1 cellular context compared by ENCODE assay signal in the genomic region with DNA sequence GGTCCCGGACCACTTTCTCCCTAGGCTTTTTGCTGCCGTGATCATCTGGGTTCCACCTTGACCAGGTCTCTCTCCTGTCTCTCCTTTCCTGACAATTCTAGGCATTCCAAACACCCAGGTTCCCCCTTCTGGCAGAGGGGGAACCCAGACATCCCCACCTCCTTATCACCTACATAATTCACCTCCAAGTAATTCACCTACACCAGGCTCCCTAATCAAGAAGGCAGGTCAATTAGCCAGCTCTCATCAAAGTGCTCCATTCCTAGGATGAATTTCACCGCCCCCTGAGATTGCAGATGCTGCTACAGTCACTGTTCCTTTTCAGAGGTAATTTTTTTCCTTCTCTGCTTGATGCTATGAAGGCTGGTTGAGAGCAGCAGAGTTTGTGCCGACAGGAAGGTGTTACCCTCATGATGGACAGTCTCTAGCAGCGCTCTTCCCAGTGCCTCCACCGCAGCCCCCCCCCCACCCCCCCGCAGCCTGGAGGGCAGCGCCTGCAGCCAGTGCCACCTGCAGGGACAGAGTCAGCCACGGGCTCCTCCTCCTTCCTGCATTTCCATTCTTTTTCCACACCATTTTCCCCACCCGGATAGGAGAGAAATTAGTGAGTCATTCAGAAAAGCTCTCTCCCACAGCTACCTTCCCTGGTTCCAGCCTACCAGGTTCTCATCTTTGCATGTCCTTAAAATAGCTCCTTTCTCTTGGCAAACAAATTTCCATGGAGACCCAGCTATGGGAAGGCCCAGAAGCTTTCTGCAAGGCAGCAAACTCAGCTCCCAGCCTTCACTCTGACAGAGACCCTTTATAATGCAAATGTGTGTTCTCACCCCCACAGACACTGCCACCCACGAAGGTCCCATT.
TF ChIP-seq lines count a peak whose summit lies in the region.

No MANE protein-coding gene starts in this region.

TF ChIP-seq in HepG2, 621 proteins besides CTCF, POLR2A, EP300 and RAD21:
- no peak for TF ChIP-seq TSC22D2 (CRISPR knock-in tag; IDR thresholded peaks at IDR 0.05; ENCODE audit: borderline replicate concordance)
- TF ChIP-seq, protein P1, sequence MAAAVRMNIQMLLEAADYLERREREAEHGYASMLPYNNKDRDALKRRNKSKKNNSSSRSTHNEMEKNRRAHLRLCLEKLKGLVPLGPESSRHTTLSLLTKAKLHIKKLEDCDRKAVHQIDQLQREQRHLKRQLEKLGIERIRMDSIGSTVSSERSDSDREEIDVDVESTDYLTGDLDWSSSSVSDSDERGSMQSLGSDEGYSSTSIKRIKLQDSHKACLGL (CRISPR knock-in tag; IDR thresholded peaks at IDR 0.05), result 0 out of 2 replicates have a peak, but pooled peaks have one; percentile 12
- TF ChIP-seq ZNF12 (CRISPR knock-in tag; IDR thresholded peaks at IDR 0.05), result no peak
- TF ChIP-seq, protein P2, sequence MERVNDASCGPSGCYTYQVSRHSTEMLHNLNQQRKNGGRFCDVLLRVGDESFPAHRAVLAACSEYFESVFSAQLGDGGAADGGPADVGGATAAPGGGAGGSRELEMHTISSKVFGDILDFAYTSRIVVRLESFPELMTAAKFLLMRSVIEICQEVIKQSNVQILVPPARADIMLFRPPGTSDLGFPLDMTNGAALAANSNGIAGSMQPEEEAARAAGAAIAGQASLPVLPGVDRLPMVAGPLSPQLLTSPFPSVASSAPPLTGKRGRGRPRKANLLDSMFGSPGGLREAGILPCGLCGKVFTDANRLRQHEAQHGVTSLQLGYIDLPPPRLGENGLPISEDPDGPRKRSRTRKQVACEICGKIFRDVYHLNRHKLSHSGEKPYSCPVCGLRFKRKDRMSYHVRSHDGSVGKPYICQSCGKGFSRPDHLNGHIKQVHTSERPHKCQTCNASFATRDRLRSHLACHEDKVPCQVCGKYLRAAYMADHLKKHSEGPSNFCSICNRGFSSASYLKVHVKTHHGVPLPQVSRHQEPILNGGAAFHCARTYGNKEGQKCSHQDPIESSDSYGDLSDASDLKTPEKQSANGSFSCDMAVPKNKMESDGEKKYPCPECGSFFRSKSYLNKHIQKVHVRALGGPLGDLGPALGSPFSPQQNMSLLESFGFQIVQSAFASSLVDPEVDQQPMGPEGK (CRISPR knock-in tag; IDR thresholded peaks at IDR 0.05), result peak; percentile 33; the same call in 1 of the 2 replicates
- no peak for TF ChIP-seq FOSL1 (CRISPR knock-in tag; IDR thresholded peaks at IDR 0.05; ENCODE audit: borderline replicate concordance)
- no peak for TF ChIP-seq DNMT1 (CRISPR knock-in tag; IDR thresholded peaks at IDR 0.05)
- TF ChIP-seq ZNF333 (CRISPR knock-in tag; IDR thresholded peaks at IDR 0.05; ENCODE audit: borderline replicate concordance), result no peak
- TF ChIP-seq, protein P3, sequence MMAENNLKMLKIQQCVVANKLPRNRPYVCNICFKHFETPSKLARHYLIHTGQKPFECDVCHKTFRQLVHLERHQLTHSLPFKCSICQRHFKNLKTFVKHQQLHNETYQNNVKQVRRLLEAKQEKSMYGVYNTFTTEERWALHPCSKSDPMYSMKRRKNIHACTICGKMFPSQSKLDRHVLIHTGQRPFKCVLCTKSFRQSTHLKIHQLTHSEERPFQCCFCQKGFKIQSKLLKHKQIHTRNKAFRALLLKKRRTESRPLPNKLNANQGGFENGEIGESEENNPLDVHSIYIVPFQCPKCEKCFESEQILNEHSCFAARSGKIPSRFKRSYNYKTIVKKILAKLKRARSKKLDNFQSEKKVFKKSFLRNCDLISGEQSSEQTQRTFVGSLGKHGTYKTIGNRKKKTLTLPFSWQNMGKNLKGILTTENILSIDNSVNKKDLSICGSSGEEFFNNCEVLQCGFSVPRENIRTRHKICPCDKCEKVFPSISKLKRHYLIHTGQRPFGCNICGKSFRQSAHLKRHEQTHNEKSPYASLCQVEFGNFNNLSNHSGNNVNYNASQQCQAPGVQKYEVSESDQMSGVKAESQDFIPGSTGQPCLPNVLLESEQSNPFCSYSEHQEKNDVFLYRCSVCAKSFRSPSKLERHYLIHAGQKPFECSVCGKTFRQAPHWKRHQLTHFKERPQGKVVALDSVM (CRISPR knock-in tag; IDR thresholded peaks at IDR 0.05), result no peak
- TF ChIP-seq, protein P4, sequence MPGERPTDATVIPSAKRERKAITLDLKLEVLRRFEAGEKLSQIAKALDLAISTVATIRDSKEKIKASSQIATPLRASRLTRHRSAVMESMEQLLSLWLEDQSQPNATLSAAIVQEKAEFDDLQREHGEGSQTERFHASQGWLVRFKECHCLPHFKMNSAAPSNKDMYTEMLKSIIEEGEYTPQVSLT (CRISPR knock-in tag; IDR thresholded peaks at IDR 0.05; ENCODE audit: borderline replicate concordance, low read depth), result no peak
- TF ChIP-seq ZNF672 (CRISPR knock-in tag; IDR thresholded peaks at IDR 0.05), result no peak
- TF ChIP-seq, protein P5, sequence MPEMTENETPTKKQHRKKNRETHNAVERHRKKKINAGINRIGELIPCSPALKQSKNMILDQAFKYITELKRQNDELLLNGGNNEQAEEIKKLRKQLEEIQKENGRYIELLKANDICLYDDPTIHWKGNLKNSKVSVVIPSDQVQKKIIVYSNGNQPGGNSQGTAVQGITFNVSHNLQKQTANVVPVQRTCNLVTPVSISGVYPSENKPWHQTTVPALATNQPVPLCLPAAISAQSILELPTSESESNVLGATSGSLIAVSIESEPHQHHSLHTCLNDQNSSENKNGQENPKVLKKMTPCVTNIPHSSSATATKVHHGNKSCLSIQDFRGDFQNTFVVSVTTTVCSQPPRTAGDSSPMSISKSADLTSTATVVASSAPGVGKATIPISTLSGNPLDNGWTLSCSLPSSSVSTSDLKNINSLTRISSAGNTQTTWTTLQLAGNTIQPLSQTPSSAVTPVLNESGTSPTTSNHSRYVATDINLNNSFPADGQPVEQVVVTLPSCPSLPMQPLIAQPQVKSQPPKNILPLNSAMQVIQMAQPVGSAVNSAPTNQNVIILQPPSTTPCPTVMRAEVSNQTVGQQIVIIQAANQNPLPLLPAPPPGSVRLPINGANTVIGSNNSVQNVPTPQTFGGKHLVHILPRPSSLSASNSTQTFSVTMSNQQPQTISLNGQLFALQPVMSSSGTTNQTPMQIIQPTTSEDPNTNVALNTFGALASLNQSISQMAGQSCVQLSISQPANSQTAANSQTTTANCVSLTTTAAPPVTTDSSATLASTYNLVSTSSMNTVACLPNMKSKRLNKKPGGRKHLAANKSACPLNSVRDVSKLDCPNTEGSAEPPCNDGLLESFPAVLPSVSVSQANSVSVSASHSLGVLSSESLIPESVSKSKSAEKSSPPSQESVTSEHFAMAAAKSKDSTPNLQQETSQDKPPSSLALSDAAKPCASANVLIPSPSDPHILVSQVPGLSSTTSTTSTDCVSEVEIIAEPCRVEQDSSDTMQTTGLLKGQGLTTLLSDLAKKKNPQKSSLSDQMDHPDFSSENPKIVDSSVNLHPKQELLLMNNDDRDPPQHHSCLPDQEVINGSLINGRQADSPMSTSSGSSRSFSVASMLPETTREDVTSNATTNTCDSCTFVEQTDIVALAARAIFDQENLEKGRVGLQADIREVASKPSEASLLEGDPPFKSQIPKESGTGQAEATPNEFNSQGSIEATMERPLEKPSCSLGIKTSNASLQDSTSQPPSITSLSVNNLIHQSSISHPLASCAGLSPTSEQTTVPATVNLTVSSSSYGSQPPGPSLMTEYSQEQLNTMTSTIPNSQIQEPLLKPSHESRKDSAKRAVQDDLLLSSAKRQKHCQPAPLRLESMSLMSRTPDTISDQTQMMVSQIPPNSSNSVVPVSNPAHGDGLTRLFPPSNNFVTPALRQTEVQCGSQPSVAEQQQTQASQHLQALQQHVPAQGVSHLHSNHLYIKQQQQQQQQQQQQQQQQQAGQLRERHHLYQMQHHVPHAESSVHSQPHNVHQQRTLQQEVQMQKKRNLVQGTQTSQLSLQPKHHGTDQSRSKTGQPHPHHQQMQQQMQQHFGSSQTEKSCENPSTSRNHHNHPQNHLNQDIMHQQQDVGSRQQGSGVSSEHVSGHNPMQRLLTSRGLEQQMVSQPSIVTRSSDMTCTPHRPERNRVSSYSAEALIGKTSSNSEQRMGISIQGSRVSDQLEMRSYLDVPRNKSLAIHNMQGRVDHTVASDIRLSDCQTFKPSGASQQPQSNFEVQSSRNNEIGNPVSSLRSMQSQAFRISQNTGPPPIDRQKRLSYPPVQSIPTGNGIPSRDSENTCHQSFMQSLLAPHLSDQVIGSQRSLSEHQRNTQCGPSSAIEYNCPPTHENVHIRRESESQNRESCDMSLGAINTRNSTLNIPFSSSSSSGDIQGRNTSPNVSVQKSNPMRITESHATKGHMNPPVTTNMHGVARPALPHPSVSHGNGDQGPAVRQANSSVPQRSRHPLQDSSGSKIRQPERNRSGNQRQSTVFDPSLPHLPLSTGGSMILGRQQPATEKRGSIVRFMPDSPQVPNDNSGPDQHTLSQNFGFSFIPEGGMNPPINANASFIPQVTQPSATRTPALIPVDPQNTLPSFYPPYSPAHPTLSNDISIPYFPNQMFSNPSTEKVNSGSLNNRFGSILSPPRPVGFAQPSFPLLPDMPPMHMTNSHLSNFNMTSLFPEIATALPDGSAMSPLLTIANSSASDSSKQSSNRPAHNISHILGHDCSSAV (CRISPR knock-in tag; IDR thresholded peaks at IDR 0.05; ENCODE audit: borderline replicate concordance), result no peak
- TF ChIP-seq SRSF4 (IDR thresholded peaks at IDR 0.05; ENCODE audit: low read depth, low read length, poor library complexity, severe bottlenecking), result no peak
- TF ChIP-seq BRD4 (CRISPR knock-in tag; IDR thresholded peaks at IDR 0.05), result no peak
